In genomic region chr10:14579405-14579804, GRCh38 we compare ENCODE assay signal across 12 cellular contexts.
DNase-seq lines count a peak whose midpoint lies in the region; ATAC-seq and TF ChIP-seq lines count a peak whose summit lies in the region.
"Had no signal": no experiment of that assay in that cellular context is flagged by ENCODE, and none has a peak within 500 bp of the region (broad histone marks: within the 10 kb centered on the region; RNA-seq: fewer than 3 reads in every experiment).

No MANE protein-coding gene starts in this region.

- H3K4me3 Mint-ChIP-seq in Caco-2 (ENCODE audit: unreplicated experiment) = peak overlapping the region; percentile 70

- H3K27ac ChIP-seq in dorsolateral prefrontal cortex = peak overlapping the region in 56 of 59 donors; percentile 25 to 100 (median 96)

- H3K4me3 ChIP-seq in Caco-2 (ENCODE audit: low read depth, low read length) (peak overlapping the region; percentile 24), NB4 (ENCODE audit: low read depth, low read length) (no peak overlapping the region), dorsolateral prefrontal cortex (no peak overlapping the region)
- H3K4me3 ChIP-seq: skin epidermis had no signal

- peaks cover 41% of the 10 kb centered on the region for H3K4me1 Mint-ChIP-seq in Caco-2 (ENCODE audit: low read depth, unreplicated experiment)

- no peaks in the 10 kb centered on the region for H3K9me3 ChIP-seq in Caco-2

- H3K27me3 ChIP-seq in Caco-2 (replicated peaks; ENCODE audit: control insufficient read depth, insufficient read depth, low read length) = no peaks in the 10 kb centered on the region
- H3K27me3 ChIP-seq in dorsolateral prefrontal cortex = no peaks in the 10 kb centered on the region

- H3K9me3 Mint-ChIP-seq in Caco-2 (ENCODE audit: unreplicated experiment) = no peaks in the 10 kb centered on the region

- CTCF ChIA-PET in Caco-2 (lab: Charles Lee) = interaction anchor here (1.5 kb wide), 1 partner anchor 259 kb away, joined by 5 read pairs; the partner anchor contains the start of genes CDNF, HSPA14 and MSANTD7

- intact Hi-C loops in Caco-2 (cut with micrococcal nuclease; ENCODE audit: unreplicated experiment) = loop anchor here (5.0 to 10.0 kb wide), 2 partner anchors 258 to 375 kb away; partner anchors contain the start of genes CDNF, DCLRE1C, HSPA14 and MEIG1
- intact Hi-C loops in dorsolateral prefrontal cortex (cut with DNase I) = no loop called here
- intact Hi-C loops in posterior cingulate gyrus (cut with DNase I) = no loop called here

- H3K27me3 Mint-ChIP-seq in Caco-2 (ENCODE audit: insufficient read depth, unreplicated experiment) = no peaks in the 10 kb centered on the region

- H3K4me1 ChIP-seq in Caco-2 = peaks cover 77% of the 10 kb centered on the region

- BruUV-seq in Caco-2 (replicated peaks; lab: Mats Ljungman, UMichigan) = no TSS peak

- ATAC-seq in omental fat pad (ENCODE audit: low FRiP score) = peak; percentile 65
- ATAC-seq in GM18873 (IDR thresholded peaks at IDR 0.05; ENCODE audit: low FRiP score, unreplicated experiment) = no peak
- ATAC-seq in activated CD4-positive, CD25-positive, alpha-beta regulatory T cell treated with anti-CD3 and anti-CD28 coated beads, Interleukin-2, amount 50 U/mL, for 24 hours = no peak
- ATAC-seq in GM21786 (IDR thresholded peaks at IDR 0.05; ENCODE audit: unreplicated experiment) = no peak

- DNase-seq in Caco-2 (peak in 1 of 2 experiments; percentile 61), NB4 (ENCODE audit: low read depth) (peak; percentile 62), dorsolateral prefrontal cortex (no peak), omental fat pad (ENCODE audit: low spot score) (no peak), posterior cingulate gyrus (no peak)
- DNase-seq: DMS79 treated with DMSO at 0.1 percent for 48 hours, midbrain, NCI-H510A treated with DMSO at 0.1 percent for 48 hours had no signal

- H3K36me3 Mint-ChIP-seq in Caco-2 (ENCODE audit: insufficient read depth, unreplicated experiment) = peaks cover 97% of the 10 kb centered on the region

- peak overlapping the region; percentile 88 for H3K27ac Mint-ChIP-seq in Caco-2 (ENCODE audit: unreplicated experiment)

- POLR2A ChIA-PET in Caco-2 (lab: Charles Lee) = interaction anchor here (0.5 to 2.5 kb wide), 7 partner anchors 13 to 374 kb away, joined by 3 to 23 read pairs (median 4); partner anchors contain the start of genes CDNF, DCLRE1C, HSPA14 and MSANTD7

- H3K36me3 ChIP-seq in Caco-2 (ENCODE audit: control insufficient read depth, insufficient read depth, low read length) = peaks cover 4% of the 10 kb centered on the region; the same call in 1 of the 2 replicates

- TF ChIP-seq CTCF in Caco-2 (IDR thresholded peaks at IDR 0.05; ENCODE audit: insufficient read depth in 1 of 2, low read depth in 1 of 2, low read length in 1 of 2, severe bottlenecking in 1 of 2, unreplicated experiment in 1 of 2) (no peak), NB4 (IDR thresholded peaks at IDR 0.05; ENCODE audit: low read depth, low read length) (no peak), dorsolateral prefrontal cortex (IDR thresholded peaks at IDR 0.05 in 54 of 56, conservative IDR thresholded peaks at IDR 0.05 in 2 of 56; ENCODE audit: low read depth in 1 of 56, partially characterized antibody in 56 of 56) (no peak), omental fat pad (IDR thresholded peaks at IDR 0.05) (no peak)

- TF ChIP-seq POLR2A in NB4 (IDR thresholded peaks at IDR 0.05; ENCODE audit: extremely low read depth, insufficient read length) = no peak
